Comparison of ENCODE assay signal across 15 cellular contexts in genomic region chr4:76665721-76666120, GRCh38.
DNase-seq lines count a peak whose midpoint lies in the region; ATAC-seq, FAIRE-seq and TF ChIP-seq lines count a peak whose summit lies in the region.
"Had no signal": no experiment of that assay in that cellular context is flagged by ENCODE, and none has a peak within 500 bp of the region (broad histone marks: within the 10 kb centered on the region; RNA-seq: fewer than 3 reads in every experiment).

No MANE protein-coding gene starts in this region.

- no peak overlapping the region for H3K4me2 ChIP-seq in astrocyte (ENCODE audit: low read length)

- H3K36me3 Mint-ChIP-seq in MCF 10A (ENCODE audit: insufficient read depth, unreplicated experiment) = no peaks in the 10 kb centered on the region
- H3K36me3 Mint-ChIP-seq in astrocyte (ENCODE audit: low read depth, unreplicated experiment) = peaks cover 17% of the 10 kb centered on the region
- no peaks in the 10 kb centered on the region for H3K36me3 Mint-ChIP-seq in natural killer cell

- H3K27me3 ChIP-seq in breast epithelium = no peaks in the 10 kb centered on the region
- no peaks in the 10 kb centered on the region for H3K27me3 ChIP-seq in astrocyte (ENCODE audit: insufficient read depth, low read length)
- H3K27me3 ChIP-seq in mucosa of stomach (ENCODE audit: control insufficient read depth, insufficient read depth, low read length) = no peaks in the 10 kb centered on the region
- no peaks in the 10 kb centered on the region for H3K27me3 ChIP-seq in psoas muscle (ENCODE audit: insufficient read depth in 3 of 3, low read length in 2 of 3)

- H3K4me1 ChIP-seq in breast epithelium (peaks cover 0 to 5% of the 10 kb centered on the region in 2 donors), astrocyte (ENCODE audit: insufficient read depth, low read length) (peaks cover 6% of the 10 kb centered on the region), mucosa of stomach (ENCODE audit: control insufficient read depth, insufficient read depth, low read length) (peaks cover 49% of the 10 kb centered on the region), psoas muscle (no peaks in the 10 kb centered on the region)

- ATAC-seq in left colon = no peak
- no peak for ATAC-seq in psoas muscle
- no peak for ATAC-seq in natural killer cell

- H3K4me3 ChIP-seq in breast epithelium = no peak overlapping the region
- H3K4me3 ChIP-seq in astrocyte (ENCODE audit: insufficient read depth, low read depth, low read length) = no peak overlapping the region
- H3K4me3 ChIP-seq in mucosa of stomach (ENCODE audit: low read length) = no peak overlapping the region
- no peak overlapping the region for H3K4me3 ChIP-seq in psoas muscle

- no peak for TF ChIP-seq CTCF in MCF 10A (IDR thresholded peaks at IDR 0.05; ENCODE audit: unreplicated experiment)
- TF ChIP-seq CTCF in breast epithelium (IDR thresholded peaks at IDR 0.05) = no peak
- no peak for TF ChIP-seq CTCF in astrocyte (IDR thresholded peaks at IDR 0.05; ENCODE audit: insufficient read depth, low read depth, low read length)
- TF ChIP-seq CTCF in psoas muscle (IDR thresholded peaks at IDR 0.05) = no peak
- TF ChIP-seq CTCF in natural killer cell (IDR thresholded peaks at IDR 0.05) = no peak

- H3K36me3 ChIP-seq in breast epithelium (no peaks in the 10 kb centered on the region), astrocyte (ENCODE audit: insufficient read depth, low read length) (no peaks in the 10 kb centered on the region), mucosa of stomach (ENCODE audit: control insufficient read depth, insufficient read depth, low read length) (no peaks in the 10 kb centered on the region), psoas muscle (ENCODE audit: insufficient read depth in 1 of 2, low read depth in 1 of 2) (no peaks in the 10 kb centered on the region)

- H3K4me3 Mint-ChIP-seq in MCF 10A (ENCODE audit: unreplicated experiment) (no peak overlapping the region), astrocyte (ENCODE audit: unreplicated experiment) (peak overlapping the region; percentile 17), natural killer cell (no peak overlapping the region)

- H3K4me1 Mint-ChIP-seq in MCF 10A (ENCODE audit: insufficient read depth, unreplicated experiment) = peaks cover 19% of the 10 kb centered on the region
- peaks cover 11% of the 10 kb centered on the region for H3K4me1 Mint-ChIP-seq in astrocyte (ENCODE audit: low read depth, unreplicated experiment)
- H3K4me1 Mint-ChIP-seq in natural killer cell = no peaks in the 10 kb centered on the region

- POLR2A ChIA-PET in MCF 10A (lab: Yijun Ruan, JAX) = interaction anchor here (0.7 to 2.0 kb wide), 19 partner anchors 10 to 492 kb away, joined by 3 to 15 read pairs (median 4); partner anchors contain the start of genes CCNG2 and SHROOM3

- DNase-seq in MCF 10A (ENCODE audit: unreplicated experiment) (no peak), breast epithelium (ENCODE audit: low spot score in 2 of 2) (no peak), astrocyte (ENCODE audit: low read depth) (no peak), KBM-7 (no peak), left colon (no peak), psoas muscle (no peak), natural killer cell (no peak)
- DNase-seq: 8988T; DMS153; NCI-H1436; NCI-H2171 treated with DMSO at 0.1 percent for 48 hours; NCI-H446 treated with DMSO at 0.1 percent for 48 hours; NK-92 treated with Interleukin-12 subunit alpha and Interleukin-12 subunit beta, amount 100 ng/mL, for 24 hours had no signal

- H3K9ac ChIP-seq in astrocyte (ENCODE audit: low read length) = no peak overlapping the region
- peak overlapping the region; percentile 32 for H3K9ac ChIP-seq in mucosa of stomach (ENCODE audit: low read length)

- CTCF ChIA-PET in MCF 10A (lab: Yijun Ruan, JAX) = interaction anchor here (0.8 to 1.2 kb wide), 3 partner anchors 19 to 58 kb away, joined by 3 read pairs; no protein-coding TSS in a partner anchor

- no peaks in the 10 kb centered on the region for H3K79me2 ChIP-seq in astrocyte (ENCODE audit: insufficient read depth, low read length)

- no TSS peak for BruUV-seq in MCF 10A (replicated peaks; lab: Mats Ljungman, UMichigan)

- H3K9me3 Mint-ChIP-seq in MCF 10A (ENCODE audit: unreplicated experiment) = no peaks in the 10 kb centered on the region
- no peaks in the 10 kb centered on the region for H3K9me3 Mint-ChIP-seq in astrocyte (ENCODE audit: unreplicated experiment)
- H3K9me3 Mint-ChIP-seq in natural killer cell = no peaks in the 10 kb centered on the region

- intact Hi-C loops in MCF 10A (cut with micrococcal nuclease) = loop anchor here (1.0 kb wide), 1 partner anchor 26 kb away; no protein-coding TSS in a partner anchor
- intact Hi-C loops in breast epithelium (cut with DNase I; ENCODE audit: low total_unique reads) = no loop called here
- intact Hi-C loops in left colon (cut with DNase I, micrococcal nuclease) = no loop called here
- intact Hi-C loops in psoas muscle (cut with DNase I) = no loop called here
- intact Hi-C loops in natural killer cell (cut with micrococcal nuclease) = no loop called here

- no peak for FAIRE-seq in astrocyte (lab: Jason Lieb, UNC)
- FAIRE-seq: GM12892 had no signal

- WGBS in psoas muscle, 3 donors = 88 to 92% (median 92%) methylated on average over 4 of the region's 4 CpGs

- no peaks in the 10 kb centered on the region for H4K20me1 ChIP-seq in astrocyte (ENCODE audit: insufficient read depth, low read length)

- H3K27ac Mint-ChIP-seq in MCF 10A (ENCODE audit: low read depth, unreplicated experiment) (peak overlapping the region; percentile 93), astrocyte (ENCODE audit: unreplicated experiment) (no peak overlapping the region), natural killer cell (no peak overlapping the region)

- H2AFZ ChIP-seq in astrocyte (ENCODE audit: low read depth, low read length) = no peak overlapping the region

- H3K9me3 ChIP-seq in breast epithelium (no peaks in the 10 kb centered on the region), astrocyte (ENCODE audit: insufficient read depth, low read depth, low read length) (no peaks in the 10 kb centered on the region), mucosa of stomach (ENCODE audit: control insufficient read depth, low read length) (no peaks in the 10 kb centered on the region), psoas muscle (no peaks in the 10 kb centered on the region)

- H3K27ac ChIP-seq in breast epithelium = peak overlapping the region in 1 of 2 donors; percentile 69
- H3K27ac ChIP-seq in astrocyte (ENCODE audit: low read depth, low read length) = no peak overlapping the region
- no peak overlapping the region for H3K27ac ChIP-seq in psoas muscle

- H3K27me3 Mint-ChIP-seq in MCF 10A (ENCODE audit: insufficient read depth, unreplicated experiment) = no peaks in the 10 kb centered on the region
- no peaks in the 10 kb centered on the region for H3K27me3 Mint-ChIP-seq in astrocyte (ENCODE audit: low read depth, unreplicated experiment)
- H3K27me3 Mint-ChIP-seq in natural killer cell (ENCODE audit: low read depth in 2 of 2) = peaks cover 0 to 3% of the 10 kb centered on the region in 2 donors

- no peak for TF ChIP-seq POLR2A in breast epithelium (IDR thresholded peaks at IDR 0.05)

- in situ Hi-C loops in KBM-7 (cut with MboI; ENCODE audit: low pct_unique_long_range_greater_than_20kb, low sequenced_read_pairs) = no loop called here
